ENCODE assay signal across 8 cellular contexts in the genomic region with DNA sequence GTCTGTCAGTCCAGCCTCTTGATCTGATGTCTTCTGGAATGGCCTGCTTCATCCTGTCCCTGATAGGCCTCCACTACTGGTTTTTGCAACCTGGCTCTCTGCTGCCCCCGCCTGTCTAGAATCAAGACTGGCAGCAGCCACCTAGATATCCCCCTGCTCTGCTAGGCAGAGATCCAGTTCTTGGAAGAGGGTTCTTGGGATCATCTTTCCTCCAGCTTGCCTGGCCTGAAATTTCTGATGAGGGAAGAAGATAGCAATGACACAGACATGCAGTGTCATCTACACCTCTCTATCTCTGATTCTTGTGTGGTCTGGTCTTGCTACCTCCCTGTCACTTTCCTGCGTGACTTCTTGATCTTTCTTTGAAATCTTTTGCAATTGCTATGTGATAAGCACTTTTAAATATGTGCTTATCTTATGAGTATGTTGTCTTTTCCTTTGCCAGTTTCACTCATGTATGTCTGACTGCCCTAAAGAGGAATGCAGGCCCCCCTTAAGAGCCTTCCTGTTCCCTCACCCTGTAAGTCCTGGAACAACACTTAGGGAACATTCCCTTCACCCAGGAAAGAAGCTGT. TPM values are rescaled to one million over a fixed set of nuclear protein-coding genes. Genes with fewer than 3 reads are reported as not detected.
DNase-seq lines count a peak whose midpoint lies in the region; ATAC-seq and TF ChIP-seq lines count a peak whose summit lies in the region.

No MANE protein-coding gene starts in this region.

- H3K4me3 Mint-ChIP-seq in CD8-positive, alpha-beta memory T cell, result peak overlapping the region; percentile 1 to 88 (median 63)
- H3K4me3 Mint-ChIP-seq in HFFc6, result no peak overlapping the region; the same call in 1 of the 2 replicates

- peaks cover 82% of the 10 kb centered on the region for H3K4me1 ChIP-seq in CD8-positive, alpha-beta memory T cell (ENCODE audit: insufficient read depth, low read length)
- H3K4me1 ChIP-seq in PC-9 (replicated peaks; ENCODE audit: insufficient read depth) (no peaks in the 10 kb centered on the region), fibroblast of lung (ENCODE audit: control insufficient read depth, extremely low read depth, insufficient read depth, low read length) (peaks cover 13% of the 10 kb centered on the region), suprapubic skin (peaks cover 30% of the 10 kb centered on the region)

- H3F3A ChIP-seq in PC-9 (ENCODE audit: insufficient read depth, low read depth), result peaks cover 13% of the 10 kb centered on the region; the same call in 1 of the 2 replicates
- no peaks in the 10 kb centered on the region for H3F3A ChIP-seq in neural cell (ENCODE audit: insufficient read depth, low read length, poor library complexity, severe bottlenecking)

- CTCF ChIA-PET in CD8-positive, alpha-beta memory T cell (lab: Charles Lee), result interaction anchor here (0.6 to 9.9 kb wide), 15 partner anchors 12 to 250 kb away, joined by 3 to 91 read pairs (median 5); partner anchors contain the start of genes DDX28, DUS2, NFATC3 and NRN1L
- CTCF ChIA-PET in PC-9 (lab: Charles Lee), result interaction anchor here (0.6 to 0.7 kb wide), 4 partner anchors 22 to 480 kb away, joined by 3 to 10 read pairs (median 6); no protein-coding TSS in a partner anchor

- TF ChIP-seq POLR2A in suprapubic skin (IDR thresholded peaks at IDR 0.05), result no peak

- no peaks in the 10 kb centered on the region for H3K9me3 ChIP-seq in CD8-positive, alpha-beta memory T cell (ENCODE audit: low read length)
- H3K9me3 ChIP-seq in PC-9 (ENCODE audit: insufficient read depth, low read depth), result no peaks in the 10 kb centered on the region
- no peaks in the 10 kb centered on the region for H3K9me3 ChIP-seq in fibroblast of lung (ENCODE audit: control insufficient read depth, insufficient read depth, low read depth, low read length)
- H3K9me3 ChIP-seq in neural cell (ENCODE audit: low read length), result no peaks in the 10 kb centered on the region
- no peaks in the 10 kb centered on the region for H3K9me3 ChIP-seq in suprapubic skin

- peak; percentile 56 to 78 (median 62) for DNase-seq in CD8-positive, alpha-beta memory T cell
- peak; percentile 87 for DNase-seq in HFFc6
- peak in 1 of 2 experiments; percentile 60 for DNase-seq in PC-9
- peak; percentile 79 to 82 for DNase-seq in activated T-cell treated with anti-CD3 and anti-CD28 coated beads, Interleukin-2, amount 50 U/mL, for 48 hours
- DNase-seq in fibroblast of lung (ENCODE audit: low read depth in 2 of 2), result peak; percentile 71 to 91
- DNase-seq in suprapubic skin (ENCODE audit: low spot score in 2 of 2), result peak; percentile 77 to 86

- H3K9ac ChIP-seq in fibroblast of lung (ENCODE audit: insufficient read depth, low read length), result no peak overlapping the region
- H3K9ac ChIP-seq in neural cell (ENCODE audit: low read length), result no peak overlapping the region

- H3K79me2 ChIP-seq in PC-9 (ENCODE audit: low read depth) (no peaks in the 10 kb centered on the region), fibroblast of lung (ENCODE audit: control insufficient read depth, insufficient read depth, low read length) (no peaks in the 10 kb centered on the region), neural cell (replicated peaks; ENCODE audit: insufficient read depth, low read length) (no peaks in the 10 kb centered on the region)

- H2AFZ ChIP-seq in PC-9 (no peak overlapping the region), fibroblast of lung (ENCODE audit: low read length) (no peak overlapping the region), neural cell (ENCODE audit: low read depth, low read length) (no peak overlapping the region)

- H3K4me1 Mint-ChIP-seq in CD8-positive, alpha-beta memory T cell, result peaks cover 74 to 89% (median 87%) of the 10 kb centered on the region in 3 donors
- H3K4me1 Mint-ChIP-seq in HFFc6 (ENCODE audit: low read depth), result peaks cover 28% of the 10 kb centered on the region

- H3K9me2 ChIP-seq in PC-9 (ENCODE audit: insufficient read depth), result no peaks in the 10 kb centered on the region
- no peaks in the 10 kb centered on the region for H3K9me2 ChIP-seq in neural cell (ENCODE audit: insufficient read depth, low read length)

- no peak overlapping the region for H3K4me2 ChIP-seq in PC-9
- no peak overlapping the region for H3K4me2 ChIP-seq in fibroblast of lung (ENCODE audit: extremely low read depth, insufficient read depth, low read length)
- H3K4me2 ChIP-seq in neural cell (ENCODE audit: low read length), result no peak overlapping the region

- no peaks in the 10 kb centered on the region for H3K27me3 ChIP-seq in CD8-positive, alpha-beta memory T cell (ENCODE audit: insufficient read depth, low read length, poor library complexity, severe bottlenecking)
- H3K27me3 ChIP-seq in PC-9 (ENCODE audit: insufficient read depth, low read depth) (no peaks in the 10 kb centered on the region), fibroblast of lung (ENCODE audit: control insufficient read depth, insufficient read depth, low read length) (no peaks in the 10 kb centered on the region), neural cell (ENCODE audit: insufficient read depth, low read depth, low read length) (no peaks in the 10 kb centered on the region), suprapubic skin (no peaks in the 10 kb centered on the region)

- TF ChIP-seq RAD21 in neural cell (conservative IDR thresholded peaks at IDR 0.05), result peak; percentile 60

- H3K9me3 Mint-ChIP-seq in CD8-positive, alpha-beta memory T cell, result no peaks in the 10 kb centered on the region
- H3K9me3 Mint-ChIP-seq in HFFc6, result no peaks in the 10 kb centered on the region

- no peaks in the 10 kb centered on the region for H3K36me3 ChIP-seq in CD8-positive, alpha-beta memory T cell (ENCODE audit: insufficient read depth, low read length)
- no peaks in the 10 kb centered on the region for H3K36me3 ChIP-seq in PC-9 (ENCODE audit: low read depth)
- peaks cover 5% of the 10 kb centered on the region for H3K36me3 ChIP-seq in fibroblast of lung (ENCODE audit: control insufficient read depth, insufficient read depth, low read length)
- H3K36me3 ChIP-seq in neural cell (ENCODE audit: insufficient read depth, low read length), result no peaks in the 10 kb centered on the region
- peaks cover 30% of the 10 kb centered on the region for H3K36me3 ChIP-seq in suprapubic skin

- H3K4me3 ChIP-seq in CD8-positive, alpha-beta memory T cell (ENCODE audit: low read length), result no peak overlapping the region
- no peak overlapping the region for H3K4me3 ChIP-seq in PC-9
- H3K4me3 ChIP-seq in fibroblast of lung (replicated peaks in 1 of 4; ENCODE audit: control extremely low read depth in 1 of 4, insufficient read depth in 1 of 4, low read depth in 3 of 4, low read length in 4 of 4), result no peak overlapping the region
- no peak overlapping the region for H3K4me3 ChIP-seq in neural cell (ENCODE audit: low read length)
- H3K4me3 ChIP-seq in suprapubic skin, result no peak overlapping the region

- BruUV-seq in PC-9 (replicated peaks; lab: Mats Ljungman, UMichigan), result no TSS peak

- H3K27ac ChIP-seq in CD8-positive, alpha-beta memory T cell (ENCODE audit: low read depth, low read length), result peak overlapping the region; percentile 12
- no peak overlapping the region for H3K27ac ChIP-seq in PC-9
- H3K27ac ChIP-seq in fibroblast of lung (ENCODE audit: insufficient read depth, low read length), result peak overlapping the region; percentile 4
- H3K27ac ChIP-seq in neural cell (ENCODE audit: low read length), result no peak overlapping the region
- H3K27ac ChIP-seq in suprapubic skin, result no peak overlapping the region

- no peaks in the 10 kb centered on the region for H3K27me3 Mint-ChIP-seq in CD8-positive, alpha-beta memory T cell
- no peaks in the 10 kb centered on the region for H3K27me3 Mint-ChIP-seq in HFFc6 (ENCODE audit: insufficient read depth)

- 33% methylated on average over 2 of the region's 2 CpGs for WGBS in suprapubic skin

- POLR2A ChIA-PET in CD8-positive, alpha-beta memory T cell (lab: Charles Lee), result interaction anchor here (3.6 kb wide), 1 partner anchor 20 kb away, joined by 11 read pairs; the partner anchor contains the start of gene NFATC3
- POLR2A ChIA-PET in PC-9 (lab: Charles Lee; ENCODE audit: unreplicated experiment), result interaction anchor here (0.6 kb wide), 1 partner anchor 124 kb away, joined by 4 read pairs; no protein-coding TSS in a partner anchor

- intact Hi-C loops in PC-9 (cut with micrococcal nuclease; ENCODE audit: unreplicated experiment), result loop anchor here (1.0 kb wide), 1 partner anchor 164 kb away; no protein-coding TSS in a partner anchor

- TF ChIP-seq EP300 in neural cell (conservative IDR thresholded peaks at IDR 0.05; ENCODE audit: poor library complexity, severe bottlenecking), result no peak
- no peak for TF ChIP-seq EP300 in suprapubic skin (IDR thresholded peaks at IDR 0.05)

- TF ChIP-seq CTCF in HFFc6 (IDR thresholded peaks at IDR 0.05) (peak; percentile 87), PC-9 (conservative IDR thresholded peaks at IDR 0.05) (peak; percentile 84), fibroblast of lung (conservative IDR thresholded peaks at IDR 0.05 in 1 of 2, IDR thresholded peaks at IDR 0.05 in 1 of 2; ENCODE audit: low read depth in 1 of 2, low read length in 2 of 2) (peak; percentile 78 to 89), neural cell (IDR thresholded peaks at IDR 0.05; ENCODE audit: poor library complexity, severe bottlenecking) (peak; percentile 65), suprapubic skin (IDR thresholded peaks at IDR 0.05) (peak in 1 of 2 donors; percentile 78)

- peak overlapping the region; percentile 70 to 93 (median 88) for H3K27ac Mint-ChIP-seq in CD8-positive, alpha-beta memory T cell
- peak overlapping the region; percentile 64 for H3K27ac Mint-ChIP-seq in HFFc6

- H4K20me1 ChIP-seq in PC-9 (ENCODE audit: insufficient read depth) (no peaks in the 10 kb centered on the region; the same call in 1 of the 2 replicates), fibroblast of lung (ENCODE audit: control insufficient read depth, extremely low read depth, insufficient read depth, low read length) (no peaks in the 10 kb centered on the region), neural cell (ENCODE audit: insufficient read depth) (no peaks in the 10 kb centered on the region)

- no peak for ATAC-seq in GM18868 (IDR thresholded peaks at IDR 0.05; ENCODE audit: unreplicated experiment)

- peaks cover 1 to 20% (median 7%) of the 10 kb centered on the region in 3 donors for H3K36me3 Mint-ChIP-seq in CD8-positive, alpha-beta memory T cell
- H3K36me3 Mint-ChIP-seq in HFFc6 (ENCODE audit: low read depth), result peaks cover 8% of the 10 kb centered on the region; the same call in 1 of the 2 replicates

RNA-seq across cellular contexts. Expression of gene NFATC3, which starts 20.3 kb away (rescaled TPM):
- total RNA-seq in CD8-positive, alpha-beta memory T cell, result 10 to 100 TPM; 91.1 to 95.9 TPM
- 120 TPM for polyA plus RNA-seq in CD8-positive, alpha-beta memory T cell
- total RNA-seq in HFFc6 (2021; fragmentation: NEBNext Ultra II Directional; extraction: Animal tissue kit (Norgen Biotek cat#: 25700)), result 10 to 100 TPM; 17.2 to 20.7 (median 19.9) TPM
- 37.2 and 43.7 TPM in 2 replicates for total RNA-seq in PC-9 (2021)
- total RNA-seq in fibroblast of lung, result 10.6 and 11.0 TPM in 2 replicates
- 9.6 and 10.1 TPM in 2 replicates for polyA plus RNA-seq in fibroblast of lung
- 7.0 and 7.3 TPM in 2 replicates for polyA plus RNA-seq in fibroblast of lung (2012)
- 19.1 and 20.7 TPM in 2 replicates for polyA minus RNA-seq in fibroblast of lung (ENCODE audit: low replicate concordance)
- 5.6 and 6.2 TPM in 2 replicates for polyA plus RNA-seq in neural cell
- 33.1 and 35.8 TPM in 2 replicates for polyA minus RNA-seq in neural cell
- 10 to 100 TPM; 32.7 to 58.1 (median 36.9) TPM for total RNA-seq in suprapubic skin

RNA-seq across cellular contexts. Expression of gene DUS2, which starts 41.8 kb away (rescaled TPM):
- 10 to 100 TPM; 31.3 to 32.2 TPM for total RNA-seq in CD8-positive, alpha-beta memory T cell
- polyA plus RNA-seq in CD8-positive, alpha-beta memory T cell, result 15.3 TPM
- 10 to 100 TPM; 13.3 to 17.4 (median 15.9) TPM for total RNA-seq in HFFc6 (2021; fragmentation: NEBNext Ultra II Directional; extraction: Animal tissue kit (Norgen Biotek cat#: 25700))
- total RNA-seq in PC-9 (2021), result 25.4 and 29.7 TPM in 2 replicates
- total RNA-seq in fibroblast of lung, result 12.3 and 16.8 TPM in 2 replicates
- 10.2 and 15.5 TPM in 2 replicates for polyA plus RNA-seq in fibroblast of lung
- 10.6 and 12.4 TPM in 2 replicates for polyA plus RNA-seq in fibroblast of lung (2012)
- polyA minus RNA-seq in fibroblast of lung (ENCODE audit: low replicate concordance), result 16.4 and 26.4 TPM in 2 replicates
- 22.4 and 22.8 TPM in 2 replicates for polyA plus RNA-seq in neural cell
- polyA minus RNA-seq in neural cell, result 16.3 and 21.1 TPM in 2 replicates
- 10 to 100 TPM; 14.4 to 21.6 (median 15.5) TPM for total RNA-seq in suprapubic skin

RNA-seq across cellular contexts. Expression of gene DDX28, which starts 41.8 kb away (rescaled TPM):
- total RNA-seq in CD8-positive, alpha-beta memory T cell, result 10 to 100 TPM; 28.3 to 29.2 TPM
- 31.5 TPM for polyA plus RNA-seq in CD8-positive, alpha-beta memory T cell
- 1 to 10 TPM; 7.2 to 8.5 (median 8.2) TPM for total RNA-seq in HFFc6 (2021; fragmentation: NEBNext Ultra II Directional; extraction: Animal tissue kit (Norgen Biotek cat#: 25700))
- total RNA-seq in PC-9 (2021) (6.3 and 7.5 TPM in 2 replicates), fibroblast of lung (10.7 and 12.3 TPM in 2 replicates), suprapubic skin (10 to 100 TPM in 2 of 4 donors, 1 to 10 TPM in 2; 9.0 to 22.5 (median 13.0) TPM)
- polyA plus RNA-seq in fibroblast of lung (5.3 and 8.6 TPM in 2 replicates), neural cell (13.9 and 18.0 TPM in 2 replicates)
- polyA plus RNA-seq in fibroblast of lung (2012), result 5.0 and 8.3 TPM in 2 replicates
- polyA minus RNA-seq in fibroblast of lung (ENCODE audit: low replicate concordance) (7.0 and 13.2 TPM in 2 replicates), neural cell (20.6 and 22.9 TPM in 2 replicates)

RNA-seq across cellular contexts. Expression of gene DPEP2NB, which starts 49.2 kb away (rescaled TPM):
- total RNA-seq in CD8-positive, alpha-beta memory T cell, result not detected
- not detected for polyA plus RNA-seq in CD8-positive, alpha-beta memory T cell
- not detected for total RNA-seq in HFFc6 (2021; fragmentation: NEBNext Ultra II Directional; extraction: Animal tissue kit (Norgen Biotek cat#: 25700))
- total RNA-seq in PC-9 (2021) (not detected in 2 replicates), fibroblast of lung (not detected in 2 replicates), suprapubic skin (not detected)
- polyA plus RNA-seq in fibroblast of lung (not detected in 2 replicates), neural cell (not detected in 2 replicates)
- not detected in 2 replicates for polyA plus RNA-seq in fibroblast of lung (2012)
- polyA minus RNA-seq in fibroblast of lung (ENCODE audit: low replicate concordance) (not detected in 2 replicates), neural cell (not detected in 2 replicates)

Comparison
In these comparisons a context has a peak if more than half of its experiments do, and no peak if none do; other contexts are left out.
1. H3K27ac ChIP-seq: peak in CD8-positive, alpha-beta memory T cell (single experiment) and fibroblast of lung (single experiment); none in PC-9 (single experiment), neural cell (single experiment) and suprapubic skin (single experiment).